18 cellular contexts compared by ENCODE assay signal in genomic region chr1:22133928-22134324, GRCh38. TPM values are rescaled to one million over a fixed set of nuclear protein-coding genes. Genes with fewer than 3 reads are reported as not detected.
"Had no signal": no experiment of that assay in that cellular context is flagged by ENCODE, and none has a peak within 500 bp of the region (broad histone marks: within the 10 kb centered on the region; RNA-seq: fewer than 3 reads in every experiment).

No MANE protein-coding gene starts in this region.

- H3K36me3 ChIP-seq: cardiac muscle cell, heart right ventricle, sigmoid colon had no signal

- DNase-seq: activated CD4-positive, CD25-positive, alpha-beta regulatory T cell treated with anti-CD3 and anti-CD28 coated beads, Interleukin-2, amount 50 U/mL, for 72 hours; activated naive CD4-positive, alpha-beta T cell treated with anti-CD3 and anti-CD28 coated beads for 36 hours; dorsolateral prefrontal cortex; heart right ventricle; left colon; sigmoid colon; stimulated activated CD4-positive, alpha-beta T cell treated with anti-CD3 and anti-CD28 coated beads, Interleukin-12 subunit alpha, Interleukin-12 subunit beta, amount 100 ng/mL, for 4 hours; stimulated activated CD4-positive, alpha-beta T cell treated with anti-CD3 and anti-CD28 coated beads, Interleukin-2, amount 100 ng/mL, for 24 hours; stomach; T-helper 1 cell; T1000; testis had no signal

- H3K36me3 Mint-ChIP-seq: natural killer cell treated with Interleukin-12 subunit alpha and Interleukin-12 subunit beta and Interleukin-15 and Interleukin-18, amount 100 ng/mL, for 72 hours had no signal

- H3K9me3 Mint-ChIP-seq: activated naive CD4-positive, alpha-beta T cell treated with anti-CD3 and anti-CD28 coated beads for 36 hours; activated T-helper 1 cell treated with anti-CD3 and anti-CD28 coated beads, Interleukin-12 subunit alpha, Interleukin-12 subunit beta, Interleukin-2, Interleukin-4 antibody, amounts not matched to agents 30 ng/mL and 10 ng/mL and 1 ng/mL, durations not matched to agents 14 hours and 24 hours and 36 hours; endodermal cell; natural killer cell treated with Interleukin-12 subunit alpha and Interleukin-12 subunit beta and Interleukin-15 and Interleukin-18, amount 100 ng/mL, for 72 hours had no signal

- ATAC-seq: heart right ventricle; left colon; natural killer cell treated with Interleukin-12 subunit alpha and Interleukin-12 subunit beta and Interleukin-15 and Interleukin-18, amount 100 ng/mL, for 72 hours had no signal

- H3K27ac Mint-ChIP-seq: activated naive CD4-positive, alpha-beta T cell treated with anti-CD3 and anti-CD28 coated beads for 36 hours; activated T-helper 1 cell treated with anti-CD3 and anti-CD28 coated beads, Interleukin-12 subunit alpha, Interleukin-12 subunit beta, Interleukin-2, Interleukin-4 antibody, amounts not matched to agents 30 ng/mL and 10 ng/mL and 1 ng/mL, durations not matched to agents 14 hours and 24 hours and 36 hours; endodermal cell; natural killer cell treated with Interleukin-12 subunit alpha and Interleukin-12 subunit beta and Interleukin-15 and Interleukin-18, amount 100 ng/mL, for 72 hours had no signal

- H3K4me3 ChIP-seq: cardiac muscle cell, dorsolateral prefrontal cortex, heart right ventricle, sigmoid colon, stomach, testis had no signal

- H3K4me3 Mint-ChIP-seq: activated naive CD4-positive, alpha-beta T cell treated with anti-CD3 and anti-CD28 coated beads for 36 hours; activated T-helper 1 cell treated with anti-CD3 and anti-CD28 coated beads, Interleukin-12 subunit alpha, Interleukin-12 subunit beta, Interleukin-2, Interleukin-4 antibody, amounts not matched to agents 30 ng/mL and 10 ng/mL and 1 ng/mL, durations not matched to agents 14 hours and 24 hours and 36 hours; endodermal cell; natural killer cell treated with Interleukin-12 subunit alpha and Interleukin-12 subunit beta and Interleukin-15 and Interleukin-18, amount 100 ng/mL, for 72 hours had no signal

- H3K27ac ChIP-seq: cardiac muscle cell, dorsolateral prefrontal cortex, heart right ventricle, sigmoid colon, testis had no signal

- H3K27me3 ChIP-seq: testis had no signal

- H3K9me3 ChIP-seq: heart right ventricle, sigmoid colon, stomach, testis had no signal

RNA-seq across cellular contexts. Expression of gene WNT4, which starts 9.0 kb away (rescaled TPM):
- total RNA-seq: activated CD8-positive, alpha-beta memory T cell treated with anti-CD3 and anti-CD28 coated beads for 36 hours; activated naive CD4-positive, alpha-beta T cell treated with anti-CD3 and anti-CD28 coated beads for 36 hours; activated T-helper 1 cell treated with anti-CD3 and anti-CD28 coated beads, Interleukin-12 subunit alpha, Interleukin-12 subunit beta, Interleukin-2, Interleukin-4 antibody, amounts not matched to agents 30 ng/mL and 10 ng/mL and 1 ng/mL, durations not matched to agents 14 hours and 24 hours and 36 hours; cardiac muscle cell; epithelial cell of proximal tubule; natural killer cell treated with Interleukin-12 subunit alpha and Interleukin-12 subunit beta and Interleukin-15 and Interleukin-18, amount 100 ng/mL, for 72 hours had no signal
- polyA plus RNA-seq: cardiac muscle cell had no signal
